Comparison of ENCODE assay signal across 21 cellular contexts in the genomic region with DNA sequence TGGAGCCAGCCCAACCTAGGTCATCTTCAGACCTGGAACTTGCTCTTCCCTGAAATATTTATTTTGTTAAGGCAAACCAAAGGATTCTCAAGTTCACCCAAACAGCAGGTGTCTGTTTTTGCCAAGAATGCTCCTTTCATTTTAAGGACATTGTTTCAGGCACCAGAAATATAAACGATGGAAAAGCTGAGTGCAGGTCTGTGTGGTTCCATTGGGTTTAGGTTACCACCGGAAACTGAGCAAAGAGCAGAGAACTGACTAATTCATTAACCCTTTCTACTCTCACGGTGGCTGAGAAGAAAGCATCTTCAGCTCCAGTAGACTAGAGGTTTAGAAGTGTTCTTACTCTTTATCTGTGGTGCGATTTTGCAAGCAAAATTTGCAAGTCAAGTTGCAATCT. TPM values are rescaled to one million over a fixed set of nuclear protein-coding genes. Genes with fewer than 3 reads are reported as not detected.
DNase-seq lines count a peak whose midpoint lies in the region; TF ChIP-seq lines count a peak whose summit lies in the region.
"Had no signal": no experiment of that assay in that cellular context is flagged by ENCODE, and none has a peak within 500 bp of the region (broad histone marks: within the 10 kb centered on the region; RNA-seq: fewer than 3 reads in every experiment).

No MANE protein-coding gene starts in this region.

- DNase-seq in Daoy (ENCODE audit: low read depth): peak; percentile 35
- peak; percentile 68 for DNase-seq in HT1080 (ENCODE audit: low read depth)
- DNase-seq in SJCRH30: peak; percentile 20 to 67
- DNase-seq in iris pigment epithelial cell (ENCODE audit: low read depth): peak; percentile 24
- DNase-seq in stimulated activated CD4-positive, alpha-beta T cell treated with anti-CD3 and anti-CD28 coated beads, Interleukin-12 subunit alpha, Interleukin-12 subunit beta, amount 100 ng/mL, for 4 hours: no peak
- DNase-seq in sigmoid colon: no peak
- DNase-seq in activated T-cell treated with anti-CD3 and anti-CD28 coated beads for 4 hours: no peak
- DNase-seq: CD4-positive, alpha-beta T cell; DMS53; GOT3; IMR-90; MG63; NCI-H1105 treated with DMSO at 0.1 percent for 48 hours; NCI-H1694; NCI-H2227 treated with DMSO at 0.1 percent for 48 hours; NCI-H510A treated with DMSO at 0.1 percent for 48 hours; NCI-H774; Right ventricle myocardium superior had no signal

- TF ChIP-seq EP300 in sigmoid colon (IDR thresholded peaks at IDR 0.05): no peak

- intact Hi-C loops in sigmoid colon (cut with DNase I): no loop called here

- TF ChIP-seq CTCF in sigmoid colon (IDR thresholded peaks at IDR 0.05): no peak

- no peak overlapping the region for H3K4me3 ChIP-seq in SJCRH30
- H3K4me3 ChIP-seq in sigmoid colon: no peak overlapping the region
- H3K4me3 ChIP-seq: A549, MG63, SK-N-MC had no signal

- H3K27ac ChIP-seq in SJCRH30 (no peak overlapping the region), sigmoid colon (no peak overlapping the region)
- H3K27ac ChIP-seq: A549, SK-N-MC had no signal

- H3K27me3 ChIP-seq in SJCRH30: no peaks in the 10 kb centered on the region
- no peaks in the 10 kb centered on the region for H3K27me3 ChIP-seq in sigmoid colon
- H3K27me3 ChIP-seq: MG63 had no signal

- no peaks in the 10 kb centered on the region for H3K36me3 ChIP-seq in SJCRH30
- no peaks in the 10 kb centered on the region for H3K36me3 ChIP-seq in sigmoid colon
- H3K36me3 ChIP-seq: MG63 had no signal

- no peaks in the 10 kb centered on the region for H3K9me3 ChIP-seq in SJCRH30 (replicated peaks)
- H3K9me3 ChIP-seq in sigmoid colon: no peaks in the 10 kb centered on the region
- H3K9me3 ChIP-seq: A549, MG63 had no signal

- WGBS in sigmoid colon, 2 donors: 45 to 50% methylated on average over 4 of the region's 4 CpGs

- no peak for TF ChIP-seq POLR2A in sigmoid colon (IDR thresholded peaks at IDR 0.05)

- peaks cover 10% of the 10 kb centered on the region for H3K4me1 ChIP-seq in SJCRH30
- H3K4me1 ChIP-seq in sigmoid colon: no peaks in the 10 kb centered on the region
- H3K4me1 ChIP-seq: A549 had no signal

RNA-seq across cellular contexts. Expression of a gene that starts 38.0 kb away (rescaled TPM):
- total RNA-seq in Daoy (2014; rRNA removed; shearing (Covaris generic)): 0.06 TPM in 2 replicates
- total RNA-seq in HT1080 (2014; rRNA removed; shearing (Covaris generic)): not detected in 2 replicates
- 0.03 TPM in 1 of 2 replicates, not detected in the other for polyA plus RNA-seq in HT1080 (2015; cell fraction: cytosol; rRNA removed)
- 0.08 and 0.09 TPM in 2 replicates for polyA plus RNA-seq in HT1080 (2015; cell fraction: nucleus; rRNA removed)
- not detected in 2 replicates for total RNA-seq in SJCRH30 (2014; rRNA removed; shearing (Covaris generic))
- under 1 TPM in 1 of 4 donors, not detected in 3; 0.14 TPM for total RNA-seq in sigmoid colon
- polyA plus RNA-seq in sigmoid colon: under 1 TPM in 1 of 3 donors, not detected in 2; 0.03 TPM
- polyA plus RNA-seq: BJ had no signal

Comparison
In these comparisons a context has a peak if more than half of its experiments do, and no peak if none do; other contexts are left out.
1. DNase-seq: peak in Daoy (single experiment), HT1080 (single experiment), SJCRH30 (2 of 2) and iris pigment epithelial cell (single experiment); none in stimulated activated CD4-positive, alpha-beta T cell treated with anti-CD3 and anti-CD28 coated beads, Interleukin-12 subunit alpha, Interleukin-12 subunit beta, amount 100 ng/mL, for 4 hours (single experiment), sigmoid colon (single experiment) and activated T-cell treated with anti-CD3 and anti-CD28 coated beads for 4 hours (single experiment).